In the genomic region with DNA sequence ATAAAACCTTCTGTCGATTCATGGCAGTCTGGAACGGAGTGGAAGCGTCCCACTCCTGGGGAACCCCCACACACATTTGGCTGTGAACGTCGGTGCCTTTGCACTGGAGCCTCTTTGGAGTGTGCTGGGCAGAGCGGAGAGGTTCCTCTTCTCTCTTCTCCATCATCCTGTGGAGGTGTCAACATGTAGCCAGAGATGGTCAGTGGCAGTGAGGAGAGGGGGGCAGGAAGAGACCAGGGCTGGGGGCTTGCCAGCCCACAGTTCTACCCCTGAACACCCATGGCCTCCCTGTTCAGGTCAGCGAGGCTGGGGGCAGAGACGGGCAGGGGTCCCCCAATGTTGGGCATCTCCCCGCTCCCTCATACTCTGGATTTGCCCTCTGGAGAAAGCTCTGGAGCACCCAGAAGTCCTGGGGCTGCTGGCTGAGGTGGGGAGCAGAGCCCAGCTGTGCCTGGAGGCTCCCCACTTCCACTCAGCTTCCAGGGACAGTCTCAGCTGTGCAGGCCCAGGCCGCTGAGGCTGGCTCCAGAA, we compare ENCODE assay signal across 12 cellular contexts.
DNase-seq lines count a peak whose midpoint lies in the region; ATAC-seq and TF ChIP-seq lines count a peak whose summit lies in the region.
"Had no signal": no experiment of that assay in that cellular context is flagged by ENCODE, and none has a peak within 500 bp of the region (broad histone marks: within the 10 kb centered on the region; RNA-seq: fewer than 3 reads in every experiment).

No MANE protein-coding gene starts in this region.

- CTCF ChIA-PET in CD8-positive, alpha-beta memory T cell (lab: Charles Lee) = no interaction called here
- CTCF ChIA-PET in SK-N-SH (lab: Yijun Ruan, JAX) = interaction anchor here (1.9 to 17.7 kb wide), 2 partner anchors 36 to 64 kb away, joined by 5 to 133 read pairs; no protein-coding TSS in a partner anchor
- CTCF ChIA-PET in PC-9 (lab: Charles Lee) = no interaction called here

- no peaks in the 10 kb centered on the region for H3K36me3 Mint-ChIP-seq in CD8-positive, alpha-beta memory T cell
- H3K36me3 Mint-ChIP-seq in endothelial cell (ENCODE audit: low read depth, unreplicated experiment) = no peaks in the 10 kb centered on the region
- H3K36me3 Mint-ChIP-seq: mesothelial cell of epicardium had no signal

- H3K4me3 ChIP-seq in CD8-positive, alpha-beta memory T cell (ENCODE audit: low read length) = peak overlapping the region; percentile 27
- H3K4me3 ChIP-seq in SK-N-SH (ENCODE audit: low read depth in 2 of 2, low read length in 1 of 2) (0 out of 4 replicates have a peak overlapping the region, but pooled peaks of 1 of the 2 experiments have one; percentile 16), skin epidermis (no peak overlapping the region), PC-9 (no peak overlapping the region)
- H3K4me3 ChIP-seq: colonic mucosa had no signal

- DNase-seq in CD8-positive, alpha-beta memory T cell = peak in 1 of 5 donors; percentile 30
- DNase-seq in SK-N-SH (no peak), left cardiac atrium (peak; percentile 13), PC-9 (no peak), endothelial cell (ENCODE audit: low spot score) (no peak)
- no peak for DNase-seq in activated CD8-positive, alpha-beta memory T cell treated with anti-CD3 and anti-CD28 coated beads, Interleukin-2, amount 50 U/mL, for 48 hours
- DNase-seq: colonic mucosa, DMS153, NCI-H2081 treated with DMSO at 0.1 percent for 48 hours had no signal

- H3K9me2 ChIP-seq in SK-N-SH = no peaks in the 10 kb centered on the region
- H3K9me2 ChIP-seq in PC-9 (ENCODE audit: insufficient read depth) = no peaks in the 10 kb centered on the region

- H3K9me3 Mint-ChIP-seq in CD8-positive, alpha-beta memory T cell = no peaks in the 10 kb centered on the region
- no peaks in the 10 kb centered on the region for H3K9me3 Mint-ChIP-seq in endothelial cell (ENCODE audit: unreplicated experiment)
- H3K9me3 Mint-ChIP-seq: mesothelial cell of epicardium had no signal

- peak overlapping the region in 6 of 7 donors; percentile 56 to 78 (median 70) for H3K4me3 Mint-ChIP-seq in CD8-positive, alpha-beta memory T cell
- H3K4me3 Mint-ChIP-seq in endothelial cell (ENCODE audit: unreplicated experiment) = no peak overlapping the region
- H3K4me3 Mint-ChIP-seq: mesothelial cell of epicardium had no signal

- H3K9me3 ChIP-seq in CD8-positive, alpha-beta memory T cell (ENCODE audit: low read length) = no peaks in the 10 kb centered on the region
- H3K9me3 ChIP-seq in SK-N-SH (no peaks in the 10 kb centered on the region), PC-9 (ENCODE audit: insufficient read depth, low read depth) (no peaks in the 10 kb centered on the region)
- H3K9me3 ChIP-seq: colonic mucosa had no signal

- intact Hi-C loops in left cardiac atrium (cut with DNase I) (no loop called here), PC-9 (cut with micrococcal nuclease; ENCODE audit: unreplicated experiment) (no loop called here)

- H3K79me2 ChIP-seq in SK-N-SH (ENCODE audit: insufficient read depth) (peaks cover 60% of the 10 kb centered on the region), PC-9 (ENCODE audit: low read depth) (peaks cover 21% of the 10 kb centered on the region)

- no peaks in the 10 kb centered on the region for H3K27me3 Mint-ChIP-seq in CD8-positive, alpha-beta memory T cell
- H3K27me3 Mint-ChIP-seq in endothelial cell (ENCODE audit: unreplicated experiment) = peaks cover 14% of the 10 kb centered on the region

- H3K9ac ChIP-seq in SK-N-SH = peak overlapping the region; percentile 45; the same call in 1 of the 2 replicates

- H3F3A ChIP-seq in SK-N-SH (replicated peaks; ENCODE audit: insufficient read depth) (peaks cover 30% of the 10 kb centered on the region), PC-9 (ENCODE audit: insufficient read depth, low read depth) (peaks cover 9% of the 10 kb centered on the region; the same call in 1 of the 2 replicates)

- peaks cover 38 to 54% (median 41%) of the 10 kb centered on the region in 3 donors for H3K4me1 Mint-ChIP-seq in CD8-positive, alpha-beta memory T cell
- H3K4me1 Mint-ChIP-seq in endothelial cell (ENCODE audit: unreplicated experiment) = peaks cover 40% of the 10 kb centered on the region

- H3K27me3 ChIP-seq in CD8-positive, alpha-beta memory T cell (ENCODE audit: insufficient read depth, low read length, poor library complexity, severe bottlenecking) = no peaks in the 10 kb centered on the region
- H3K27me3 ChIP-seq in SK-N-SH (ENCODE audit: insufficient read depth) (no peaks in the 10 kb centered on the region), PC-9 (ENCODE audit: insufficient read depth, low read depth) (no peaks in the 10 kb centered on the region)
- H3K27me3 ChIP-seq: colonic mucosa had no signal

- TF ChIP-seq EP300 in SK-N-SH (IDR thresholded peaks at IDR 0.05; ENCODE audit: borderline replicate concordance in 1 of 2, low read depth in 1 of 2, low read length in 1 of 2) = no peak

- no peak overlapping the region for H2AFZ ChIP-seq in SK-N-SH (ENCODE audit: low read depth)
- H2AFZ ChIP-seq in PC-9 = no peak overlapping the region

- H3K27ac Mint-ChIP-seq in CD8-positive, alpha-beta memory T cell = peak overlapping the region in 1 of 8 donors; percentile 53
- H3K27ac Mint-ChIP-seq in endothelial cell (ENCODE audit: unreplicated experiment) = no peak overlapping the region

- H3K4me1 ChIP-seq in CD8-positive, alpha-beta memory T cell (ENCODE audit: insufficient read depth, low read length) = peaks cover 63% of the 10 kb centered on the region
- peaks cover 47 to 57% of the 10 kb centered on the region in 2 experiments for H3K4me1 ChIP-seq in SK-N-SH (ENCODE audit: control insufficient read depth in 1 of 2, insufficient read depth in 2 of 2, low read depth in 1 of 2, low read length in 1 of 2)
- peaks cover 7% of the 10 kb centered on the region for H3K4me1 ChIP-seq in PC-9 (replicated peaks; ENCODE audit: insufficient read depth)

- no peak overlapping the region for H3K27ac ChIP-seq in CD8-positive, alpha-beta memory T cell (ENCODE audit: low read depth, low read length)
- H3K27ac ChIP-seq in SK-N-SH (ENCODE audit: low read depth in 2 of 2, low read length in 1 of 2) (peak overlapping the region; percentile 80 to 97), skin epidermis (peak overlapping the region in 16 of 21 experiments; percentile 47 to 82 (median 74)), PC-9 (no peak overlapping the region)

- BruUV-seq in PC-9 (replicated peaks; lab: Mats Ljungman, UMichigan) = no TSS peak

- POLR2A ChIA-PET in CD8-positive, alpha-beta memory T cell (lab: Charles Lee) = interaction anchor here (1.1 kb wide), 1 partner anchor 22 kb away, joined by 4 read pairs; no protein-coding TSS in a partner anchor
- POLR2A ChIA-PET in SK-N-SH (lab: Yijun Ruan, JAX) (interaction anchor here (1.8 kb wide), 1 partner anchor 10 kb away, joined by 6 read pairs; no protein-coding TSS in a partner anchor), PC-9 (lab: Charles Lee; ENCODE audit: unreplicated experiment) (no interaction called here)

- no peak for TF ChIP-seq RAD21 in SK-N-SH (IDR thresholded peaks at IDR 0.05; ENCODE audit: low read length)

- no peaks in the 10 kb centered on the region for H4K20me1 ChIP-seq in SK-N-SH (ENCODE audit: insufficient read depth)
- peaks cover 21% of the 10 kb centered on the region for H4K20me1 ChIP-seq in PC-9 (ENCODE audit: insufficient read depth)

- 81% methylated on average over 10 of the region's 10 CpGs for WGBS in SK-N-SH (ENCODE audit: low lambda C conversion rate)

- TF ChIP-seq CTCF in SK-N-SH (IDR thresholded peaks at IDR 0.05) (no peak), PC-9 (conservative IDR thresholded peaks at IDR 0.05) (no peak), endothelial cell (IDR thresholded peaks at IDR 0.05; ENCODE audit: unreplicated experiment) (no peak)

- no peaks in the 10 kb centered on the region for H3K36me3 ChIP-seq in CD8-positive, alpha-beta memory T cell (ENCODE audit: insufficient read depth, low read length)
- H3K36me3 ChIP-seq in SK-N-SH (replicated peaks in 1 of 2; ENCODE audit: control insufficient read depth in 1 of 2, insufficient read depth in 2 of 2, low read length in 1 of 2) (no peaks in the 10 kb centered on the region), PC-9 (ENCODE audit: low read depth) (no peaks in the 10 kb centered on the region)
- H3K36me3 ChIP-seq: colonic mucosa had no signal

- ATAC-seq in left cardiac atrium (peak in 1 of 2 donors; percentile 3), HG03520 (IDR thresholded peaks at IDR 0.05; ENCODE audit: unreplicated experiment) (no peak)

- H3K4me2 ChIP-seq in SK-N-SH (peak overlapping the region; percentile 72; the same call in 1 of the 2 replicates), PC-9 (no peak overlapping the region)

TF ChIP-seq in SK-N-SH, 30 proteins besides CTCF, POLR2A, EP300 and RAD21 (continues in another document):
- TF ChIP-seq TEAD4 (IDR thresholded peaks at IDR 0.05; ENCODE audit: borderline replicate concordance, insufficient read depth) = no peak
- TF ChIP-seq FOXJ3 (CRISPR knock-in tag; IDR thresholded peaks at IDR 0.05) = no peak
- TF ChIP-seq ELF1 (IDR thresholded peaks at IDR 0.05) = no peak
- TF ChIP-seq TCF12 (IDR thresholded peaks at IDR 0.05) = no peak
- no peak for TF ChIP-seq FOXM1 (IDR thresholded peaks at IDR 0.05; ENCODE audit: low read depth)
- TF ChIP-seq RXRA (IDR thresholded peaks at IDR 0.05; ENCODE audit: borderline replicate concordance, low read depth) = no peak
- no peak for TF ChIP-seq SMC3 (IDR thresholded peaks at IDR 0.05; ENCODE audit: low read depth, low read length)
- no peak for TF ChIP-seq JUND (IDR thresholded peaks at IDR 0.05)
- TF ChIP-seq MXI1 (IDR thresholded peaks at IDR 0.05; ENCODE audit: low read depth, low read length) = no peak

Comparison
In these comparisons a context has a peak if more than half of its experiments do, and no peak if none do; other contexts are left out.
1. H3K27ac ChIP-seq: peak in SK-N-SH (2 of 2) and skin epidermis (16 of 21); none in CD8-positive, alpha-beta memory T cell (single experiment) and PC-9 (single experiment).